Comparison of ENCODE assay signal across 12 cellular contexts in genomic region chr20:19977373-19977770, GRCh38. TPM values are rescaled to one million over a fixed set of nuclear protein-coding genes. Genes with fewer than 3 reads are reported as not detected.
A peak's percentile ranks its signal among the peaks of the same experiment; 100 is the strongest.
DNase-seq lines count a peak whose midpoint lies in the region; ATAC-seq and TF ChIP-seq lines count a peak whose summit lies in the region.
"Had no signal": no experiment of that assay in that cellular context is flagged by ENCODE, and none has a peak within 500 bp of the region (broad histone marks: within the 10 kb centered on the region; RNA-seq: fewer than 3 reads in every experiment).

No MANE protein-coding gene starts in this region.

- H3K4me1 ChIP-seq in NT2/D1 (ENCODE audit: insufficient read depth, insufficient read length) (peaks cover 12% of the 10 kb centered on the region), endocrine pancreas (ENCODE audit: control insufficient read depth, insufficient read depth, low read length) (peaks cover 12% of the 10 kb centered on the region)

- H3K27me3 Mint-ChIP-seq in nephron (ENCODE audit: low read depth) (no peaks in the 10 kb centered on the region), T-cell (peaks cover 0 to 4% of the 10 kb centered on the region in 2 donors)

- H3K9me3 ChIP-seq in NT2/D1 (ENCODE audit: insufficient read depth, low read length), result peaks cover 9% of the 10 kb centered on the region; the same call in 1 of the 2 replicates
- no peaks in the 10 kb centered on the region for H3K9me3 ChIP-seq in endocrine pancreas (ENCODE audit: control insufficient read depth, low read length)

- H3K4me1 Mint-ChIP-seq in nephron, result peaks cover 74% of the 10 kb centered on the region
- peaks cover 8 to 26% (median 19%) of the 10 kb centered on the region in 3 donors for H3K4me1 Mint-ChIP-seq in T-cell

- H3K4me3 ChIP-seq in NT2/D1 (ENCODE audit: insufficient read length, low read depth) (no peak overlapping the region), endocrine pancreas (ENCODE audit: control insufficient read depth, insufficient read depth, low read length) (peak overlapping the region; percentile 89)

- peaks cover 48% of the 10 kb centered on the region for H3K36me3 Mint-ChIP-seq in nephron (ENCODE audit: low read depth)
- H3K36me3 Mint-ChIP-seq in T-cell, result no peaks in the 10 kb centered on the region
- H3K36me3 Mint-ChIP-seq: activated naive CD8-positive, alpha-beta T cell treated with anti-CD3 and anti-CD28 coated beads, Interleukin-2, amount 10 ng/mL, durations not matched to agents 7 days and 5 days had no signal

- no peak for ATAC-seq in T-cell (replicated peaks in 1 of 4)

- no peaks in the 10 kb centered on the region for H3K27me3 ChIP-seq in NT2/D1 (ENCODE audit: insufficient read depth, insufficient read length)
- H3K27me3 ChIP-seq in endocrine pancreas (ENCODE audit: control insufficient read depth, insufficient read depth, low read length), result no peaks in the 10 kb centered on the region

- peak overlapping the region; percentile 52 for H3K9ac ChIP-seq in NT2/D1 (ENCODE audit: insufficient read length, low read depth)
- H3K9ac ChIP-seq in endocrine pancreas (ENCODE audit: control insufficient read depth, insufficient read depth, low read length), result no peak overlapping the region

- CTCF ChIA-PET in T-cell (lab: Charles Lee), result interaction anchor here (0.7 kb wide), 2 partner anchors 287 to 497 kb away, joined by 3 read pairs; no protein-coding TSS in a partner anchor

- DNase-seq in A172 (ENCODE audit: low spot score) (peak; percentile 59), NT2/D1 (ENCODE audit: low read depth, low spot score) (no peak), NCI-H146 treated with DMSO at 0.1 percent for 48 hours (lab: John Stamatoyannopoulos, UW; ENCODE audit: unreplicated experiment) (no peak), NCI-H2227 treated with DMSO at 0.1 percent for 48 hours (lab: John Stamatoyannopoulos, UW) (no peak), T-cell (no peak)
- no peak for DNase-seq in activated CD4-positive, alpha-beta T cell treated with anti-CD3 and anti-CD28 coated beads, Interleukin-2, amount 50 U/mL, for 1 hour
- DNase-seq: activated naive CD8-positive, alpha-beta T cell treated with anti-CD3 and anti-CD28 coated beads, Interleukin-2, amount 10 ng/mL, durations not matched to agents 7 days and 5 days; CD4-positive, alpha-beta T cell; left colon; NCI-H1694 treated with DMSO at 0.1 percent for 48 hours had no signal

- POLR2A ChIA-PET in T-cell (lab: Charles Lee), result no interaction called here

- peak overlapping the region in 2 of 3 experiments; percentile 85 to 86 for H3K4me3 Mint-ChIP-seq in nephron
- no peak overlapping the region for H3K4me3 Mint-ChIP-seq in T-cell
- H3K4me3 Mint-ChIP-seq: activated naive CD8-positive, alpha-beta T cell treated with anti-CD3 and anti-CD28 coated beads, Interleukin-2, amount 10 ng/mL, durations not matched to agents 7 days and 5 days had no signal

- H3K9me3 Mint-ChIP-seq in nephron (no peaks in the 10 kb centered on the region), T-cell (peaks cover 0 to 4% (median 0%) of the 10 kb centered on the region in 3 donors)
- H3K9me3 Mint-ChIP-seq: activated naive CD8-positive, alpha-beta T cell treated with anti-CD3 and anti-CD28 coated beads, Interleukin-2, amount 10 ng/mL, durations not matched to agents 7 days and 5 days had no signal

- TF ChIP-seq CTCF in nephron (IDR thresholded peaks at IDR 0.05; ENCODE audit: unreplicated experiment in 3 of 3), result no peak

- H3K36me3 ChIP-seq in NT2/D1 (ENCODE audit: insufficient read depth, insufficient read length, low read length) (no peaks in the 10 kb centered on the region), endocrine pancreas (ENCODE audit: control insufficient read depth, insufficient read depth, low read length) (no peaks in the 10 kb centered on the region)

- H3K27ac Mint-ChIP-seq in nephron, result peak overlapping the region; percentile 97 to 99 (median 98)
- H3K27ac Mint-ChIP-seq in T-cell, result no peak overlapping the region
- H3K27ac Mint-ChIP-seq: activated naive CD8-positive, alpha-beta T cell treated with anti-CD3 and anti-CD28 coated beads, Interleukin-2, amount 10 ng/mL, durations not matched to agents 7 days and 5 days had no signal

RNA-seq across cellular contexts. Expression of gene NAA20, which starts 39.8 kb away (rescaled TPM):
- total RNA-seq in A172 (2014; rRNA removed; shearing (Covaris generic)), result 92.8 and 106 TPM in 2 replicates
- 10 to 100 TPM; 21.7 to 35.6 (median 35.0) TPM for total RNA-seq in T-cell

Comparison
In these comparisons a context has a peak if more than half of its experiments do, and no peak if none do; other contexts are left out.
1. H3K27ac Mint-ChIP-seq: peak in nephron (3 of 3); none in T-cell (0 of 2).
2. H3K4me3 Mint-ChIP-seq: peak in nephron (2 of 3); none in T-cell (0 of 3).